ENCODE assay signal across 8 cellular contexts in genomic region chr10:103367379-103367781, GRCh38. TPM values are rescaled to one million over a fixed set of nuclear protein-coding genes. Genes with fewer than 3 reads are reported as not detected.
A peak's percentile ranks its signal among the peaks of the same experiment; 100 is the strongest.
DNase-seq lines count a peak whose midpoint lies in the region; ATAC-seq and TF ChIP-seq lines count a peak whose summit lies in the region.

No MANE protein-coding gene starts in this region.

- DNase-seq in GM23248 = peak; percentile 9
- no peak for DNase-seq in SK-N-MC (ENCODE audit: low read depth, low spot score)
- peak; percentile 8 for DNase-seq in fibroblast of peridontal ligament (ENCODE audit: extremely low read depth)
- no peak for DNase-seq in sigmoid colon
- no peak for DNase-seq in MV-4-11 (lab: John Stamatoyannopoulos, UW)
- no peak for DNase-seq in DMS79 treated with DMSO at 0.1 percent for 48 hours (lab: John Stamatoyannopoulos, UW)

- in situ Hi-C loops in GM23248 (cut with MboI) = no loop called here

- H3K4me3 ChIP-seq in GM23248 (peak overlapping the region; percentile 91), SK-N-MC (peak overlapping the region; percentile 79), sigmoid colon (peak overlapping the region; percentile 73 to 99 (median 83))

- no peaks in the 10 kb centered on the region for H3K9me2 ChIP-seq in GM23248 (ENCODE audit: insufficient read depth)

- 44 to 45% methylated on average over 10 of the region's 10 CpGs for WGBS in GM23248 (ENCODE audit: low coverage in 1 of 2, low lambda C conversion rate in 2 of 2, missing lambda C conversion rate in 2 of 2), 2 experiments
- 11 to 41% methylated on average over 10 of the region's 10 CpGs for WGBS in sigmoid colon, 2 donors

- H2AFZ ChIP-seq in GM23248 = peak overlapping the region; percentile 96

- H4K20me1 ChIP-seq in GM23248 (ENCODE audit: insufficient read depth) = no peaks in the 10 kb centered on the region

- H3K4me1 ChIP-seq in GM23248 (ENCODE audit: insufficient read depth) (peaks cover 8% of the 10 kb centered on the region; the same call in 1 of the 2 replicates), sigmoid colon (peaks cover 0 to 23% (median 19%) of the 10 kb centered on the region in 4 donors)

- H3K27ac ChIP-seq in GM23248 = peak overlapping the region; percentile 56
- peak overlapping the region; percentile 62; the same call in 1 of the 2 replicates for H3K27ac ChIP-seq in SK-N-MC
- H3K27ac ChIP-seq in sigmoid colon = peak overlapping the region; percentile 88 to 94 (median 90)

- H3K4me2 ChIP-seq in GM23248 (ENCODE audit: unreplicated experiment) = peak overlapping the region; percentile 92

- no peaks in the 10 kb centered on the region for H3K27me3 ChIP-seq in GM23248 (replicated peaks; ENCODE audit: insufficient read depth)
- H3K27me3 ChIP-seq in sigmoid colon = no peaks in the 10 kb centered on the region

- TF ChIP-seq EP300 in sigmoid colon (IDR thresholded peaks at IDR 0.05) = no peak

- H3K9me3 ChIP-seq in GM23248 (ENCODE audit: low read depth) (no peaks in the 10 kb centered on the region), SK-N-MC (ENCODE audit: low read depth, low read length) (no peaks in the 10 kb centered on the region), sigmoid colon (no peaks in the 10 kb centered on the region)

- ATAC-seq in GM21381 (IDR thresholded peaks at IDR 0.05; ENCODE audit: unreplicated experiment) (no peak), GM19328 (IDR thresholded peaks at IDR 0.05; ENCODE audit: unreplicated experiment) (no peak)

- TF ChIP-seq CTCF in sigmoid colon (IDR thresholded peaks at IDR 0.05) = no peak

- H3F3A ChIP-seq in GM23248 (ENCODE audit: insufficient read depth) = no peaks in the 10 kb centered on the region

- H3K9ac ChIP-seq in GM23248 = peak overlapping the region; percentile 75
- no peak overlapping the region for H3K9ac ChIP-seq in SK-N-MC (ENCODE audit: insufficient read length)

- TF ChIP-seq POLR2A in sigmoid colon (IDR thresholded peaks at IDR 0.05) = no peak

- peaks cover 38% of the 10 kb centered on the region for H3K79me2 ChIP-seq in GM23248 (ENCODE audit: insufficient read depth)

- intact Hi-C loops in sigmoid colon (cut with DNase I) = no loop called here

- H3K36me3 ChIP-seq in GM23248 (ENCODE audit: low read depth) = no peaks in the 10 kb centered on the region
- H3K36me3 ChIP-seq in SK-N-MC (ENCODE audit: insufficient read depth, low read length) = no peaks in the 10 kb centered on the region
- no peaks in the 10 kb centered on the region for H3K36me3 ChIP-seq in sigmoid colon

RNA-seq across cellular contexts. Expression of gene TAF5, which starts 0.4 kb away (rescaled TPM):
- total RNA-seq in GM23248 (2014; rRNA removed; shearing (Covaris generic)) = 4.0 and 4.7 TPM in 2 replicates
- polyA plus RNA-seq in GM23248 (2016; fragmentation: Nextera tagmentation; extraction: Ambion mirVana) = 1.7 TPM in 2 replicates
- 1 to 10 TPM; 4.2 to 7.1 (median 5.5) TPM for total RNA-seq in sigmoid colon
- polyA plus RNA-seq in sigmoid colon = 1 to 10 TPM; 2.8 to 3.3 (median 3.0) TPM

RNA-seq across cellular contexts. Expression of gene PCGF6, which starts 16.4 kb away (rescaled TPM):
- total RNA-seq in GM23248 (2014; rRNA removed; shearing (Covaris generic)) = 9.7 and 23.3 TPM in 2 replicates
- 12.6 and 14.4 TPM in 2 replicates for polyA plus RNA-seq in GM23248 (2016; fragmentation: Nextera tagmentation; extraction: Ambion mirVana)
- 10 to 100 TPM; 16.3 to 26.0 (median 19.0) TPM for total RNA-seq in sigmoid colon
- polyA plus RNA-seq in sigmoid colon = 1 to 10 TPM; 4.9 to 6.0 (median 5.8) TPM

RNA-seq across cellular contexts. Expression of gene ATP5MK, which starts 28.9 kb away (rescaled TPM):
- total RNA-seq in GM23248 (2014; rRNA removed; shearing (Covaris generic)) = 197 and 259 TPM in 2 replicates
- polyA plus RNA-seq in GM23248 (2016; fragmentation: Nextera tagmentation; extraction: Ambion mirVana) (566 and 592 TPM in 2 replicates), sigmoid colon (1,000 to 10,000 TPM in 2 of 3 donors, 100 to 1,000 TPM in 1; 912 to 2,357 (median 1,949) TPM)
- 100 to 1,000 TPM; 400 to 825 (median 607) TPM for total RNA-seq in sigmoid colon

RNA-seq across cellular contexts. Expression of gene PDCD11, which starts 29.0 kb away (rescaled TPM):
- total RNA-seq in GM23248 (2014; rRNA removed; shearing (Covaris generic)) = 25.2 and 26.6 TPM in 2 replicates
- 16.0 and 17.5 TPM in 2 replicates for polyA plus RNA-seq in GM23248 (2016; fragmentation: Nextera tagmentation; extraction: Ambion mirVana)
- 10 to 100 TPM; 11.0 to 15.0 (median 13.0) TPM for total RNA-seq in sigmoid colon
- 10 to 100 TPM in 1 of 3 donors, 1 to 10 TPM in 2; 3.2 to 24.0 (median 6.0) TPM for polyA plus RNA-seq in sigmoid colon

Comparison
In these comparisons a context has a peak if more than half of its experiments do, and no peak if none do; other contexts are left out.
1. DNase-seq: peak in GM23248 (single experiment) and fibroblast of peridontal ligament (single experiment); none in SK-N-MC (single experiment), sigmoid colon (single experiment), MV-4-11 (single experiment) and DMS79 treated with DMSO at 0.1 percent for 48 hours (single experiment).
2. Peak in every context shown above with its lines, with median percentiles within 50 percentile points of each other: H3K27ac ChIP-seq and H3K4me3 ChIP-seq.